11 cellular contexts compared by ENCODE assay signal in genomic region chr5:128536861-128537305, GRCh38. TPM values are rescaled to one million over a fixed set of nuclear protein-coding genes. Genes with fewer than 3 reads are reported as not detected.
DNase-seq lines count a peak whose midpoint lies in the region; ATAC-seq and TF ChIP-seq lines count a peak whose summit lies in the region.
"Had no signal": no experiment of that assay in that cellular context is flagged by ENCODE, and none has a peak within 500 bp of the region (broad histone marks: within the 10 kb centered on the region; RNA-seq: fewer than 3 reads in every experiment).

No MANE protein-coding gene starts in this region.

- no peaks in the 10 kb centered on the region for H4K20me1 ChIP-seq in mammary epithelial cell (ENCODE audit: insufficient read depth, low read length)

- in situ Hi-C loops in mammary epithelial cell (cut with MboI; ENCODE audit: low sequenced_read_pairs in 2 of 2): loop anchor here in 1 of 2 donors (25.0 kb wide), 1 partner anchor 125 kb away; no protein-coding TSS in a partner anchor

- H3K4me1 ChIP-seq in HUES48 (ENCODE audit: control insufficient read depth, insufficient read depth, low read length) (no peaks in the 10 kb centered on the region), mammary epithelial cell (ENCODE audit: insufficient read depth, low read length) (peaks cover 18% of the 10 kb centered on the region), stomach smooth muscle (ENCODE audit: control insufficient read depth, insufficient read depth, low read length) (peaks cover 17% of the 10 kb centered on the region)

- peak overlapping the region; percentile 98 for H3K4me2 ChIP-seq in mammary epithelial cell (ENCODE audit: insufficient read depth, low read depth, low read length)

- H3K27ac ChIP-seq in HUES48 (ENCODE audit: low read depth, low read length) (no peak overlapping the region), mammary epithelial cell (ENCODE audit: insufficient read depth, low read depth, low read length) (no peak overlapping the region), stomach smooth muscle (ENCODE audit: low read length) (no peak overlapping the region)

- no TSS peak for BruUV-seq in mammary epithelial cell (replicated peaks; lab: Mats Ljungman, UMichigan)

- H2AFZ ChIP-seq in mammary epithelial cell (ENCODE audit: low read depth, low read length): peak overlapping the region; percentile 88

- H3K9me3 ChIP-seq in HUES48 (ENCODE audit: control insufficient read depth, insufficient read depth, low read length) (no peaks in the 10 kb centered on the region), mammary epithelial cell (replicated peaks; ENCODE audit: insufficient read depth, low read length) (no peaks in the 10 kb centered on the region), stomach smooth muscle (ENCODE audit: control insufficient read depth in 2 of 2, low read length in 2 of 2) (no peaks in the 10 kb centered on the region)

- H3K36me3 ChIP-seq in HUES48 (ENCODE audit: control insufficient read depth, insufficient read depth, low read length): no peaks in the 10 kb centered on the region
- H3K36me3 ChIP-seq in mammary epithelial cell (ENCODE audit: insufficient read depth, low read length): peaks cover 4% of the 10 kb centered on the region
- H3K36me3 ChIP-seq in stomach smooth muscle (ENCODE audit: control insufficient read depth in 2 of 2, insufficient read depth in 2 of 2, low read length in 2 of 2): no peaks in the 10 kb centered on the region

- H3K27me3 ChIP-seq in HUES48 (ENCODE audit: control insufficient read depth, insufficient read depth, low read length) (peaks cover 57% of the 10 kb centered on the region), mammary epithelial cell (ENCODE audit: insufficient read depth, low read length) (no peaks in the 10 kb centered on the region), stomach smooth muscle (ENCODE audit: control insufficient read depth in 1 of 2, insufficient read depth in 2 of 2, low read length in 2 of 2) (peaks cover 12 to 23% of the 10 kb centered on the region in 2 donors)

- no peak for ATAC-seq in GM19455 (IDR thresholded peaks at IDR 0.05; ENCODE audit: unreplicated experiment)
- ATAC-seq in sciatic nerve: no peak

- peaks cover 33% of the 10 kb centered on the region for H3K79me2 ChIP-seq in mammary epithelial cell (ENCODE audit: insufficient read depth, low read length)

- intact Hi-C loops in mammary epithelial cell (cut with micrococcal nuclease): no loop called here
- intact Hi-C loops in sciatic nerve (cut with DNase I): no loop called here

- dilution Hi-C loops in mammary epithelial cell (cut with HindIII; ENCODE audit: low sequenced_read_pairs): no loop called here

- DNase-seq in mammary epithelial cell (no peak), iris pigment epithelial cell (ENCODE audit: low read depth) (peak; percentile 68), NCI-H345 (lab: John Stamatoyannopoulos, UW) (no peak), sciatic nerve (ENCODE audit: low spot score) (no peak)
- DNase-seq in stimulated activated CD8-positive, alpha-beta memory T cell treated with anti-CD3 and anti-CD28 coated beads, Interleukin-4, amount 100 ng/mL, for 48 hours: no peak
- DNase-seq: hippocampal formation, NCI-H524 treated with DMSO at 0.1 percent for 48 hours had no signal

- peak overlapping the region; percentile 48; the same call in 1 of the 2 replicates for H3K9ac ChIP-seq in HUES48 (ENCODE audit: low read depth, low read length)
- H3K9ac ChIP-seq in mammary epithelial cell (ENCODE audit: insufficient read depth, low read length): peak overlapping the region; percentile 74
- H3K9ac ChIP-seq in stomach smooth muscle (ENCODE audit: low read length in 2 of 2): no peak overlapping the region

- no peak for TF ChIP-seq CTCF in mammary epithelial cell (conservative IDR thresholded peaks at IDR 0.05 in 1 of 2, IDR thresholded peaks at IDR 0.05 in 1 of 2; ENCODE audit: extremely low read depth in 1 of 2, insufficient read depth in 1 of 2, low read depth in 1 of 2, low read length in 2 of 2)

- 78% methylated on average over 13 of the region's 34 CpGs for WGBS in mammary epithelial cell (ENCODE audit: low coverage, missing lambda C conversion rate)

- H3K4me3 ChIP-seq in HUES48 (ENCODE audit: low read depth, low read length) (peak overlapping the region; percentile 55), mammary epithelial cell (replicated peaks in 1 of 3; ENCODE audit: insufficient read depth in 1 of 3, low read depth in 2 of 3, low read length in 3 of 3) (peak overlapping the region; percentile 72 to 97 (median 92)), stomach smooth muscle (ENCODE audit: low read length in 2 of 2) (peak overlapping the region; percentile 57 to 74)

- CTCF ChIA-PET in mammary epithelial cell (lab: Charles Lee; ENCODE audit: low non-redundant PET): no interaction called here

RNA-seq across cellular contexts. Expression of gene FBN2, which starts 1.2 kb away (rescaled TPM):
- total RNA-seq in mammary epithelial cell: 10 to 100 TPM; 45.2 to 68.1 TPM
- polyA plus RNA-seq in mammary epithelial cell: 29.2 TPM
- 140 TPM for polyA minus RNA-seq in mammary epithelial cell
- total RNA-seq in sciatic nerve: 6.5 TPM
- total RNA-seq: activated CD8-positive, alpha-beta memory T cell treated with anti-CD3 and anti-CD28 coated beads for 36 hours had no signal

Comparison
In these comparisons a context has a peak if more than half of its experiments do, and no peak if none do; other contexts are left out.
1. H3K9ac ChIP-seq: peak in HUES48 (single experiment) and mammary epithelial cell (single experiment); none in stomach smooth muscle (0 of 2).
2. Peak in every context shown above with its lines, with median percentiles within 50 percentile points of each other: H3K4me3 ChIP-seq.